ENCODE assay signal across 1 cellular context in the genomic region with DNA sequence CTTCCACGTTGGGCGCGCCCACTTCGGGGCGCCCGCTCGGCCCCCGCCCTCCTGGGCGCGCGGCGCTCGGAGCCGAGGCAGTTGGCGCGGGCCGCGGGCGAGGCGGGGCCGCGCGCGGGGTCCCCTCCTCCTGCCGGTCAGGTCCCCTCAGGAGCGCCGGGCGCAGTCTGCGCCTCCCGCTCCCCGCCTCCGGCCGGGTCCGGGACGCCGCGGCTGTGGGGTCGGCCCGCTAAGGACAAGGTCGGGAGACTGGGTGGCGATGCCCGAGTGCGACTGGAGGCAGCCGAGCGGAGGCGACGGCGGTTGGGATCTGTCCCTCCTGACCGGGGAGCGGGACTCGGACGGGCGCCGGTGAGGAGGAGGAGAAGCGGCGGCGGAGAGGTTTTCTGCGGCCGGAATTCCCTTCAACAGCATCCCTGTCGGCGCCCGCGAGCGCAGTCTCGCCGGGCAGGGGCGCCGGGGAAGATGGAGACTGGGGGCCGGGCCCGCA.
TF ChIP-seq lines count a peak whose summit lies in the region.

A gene with protein sequence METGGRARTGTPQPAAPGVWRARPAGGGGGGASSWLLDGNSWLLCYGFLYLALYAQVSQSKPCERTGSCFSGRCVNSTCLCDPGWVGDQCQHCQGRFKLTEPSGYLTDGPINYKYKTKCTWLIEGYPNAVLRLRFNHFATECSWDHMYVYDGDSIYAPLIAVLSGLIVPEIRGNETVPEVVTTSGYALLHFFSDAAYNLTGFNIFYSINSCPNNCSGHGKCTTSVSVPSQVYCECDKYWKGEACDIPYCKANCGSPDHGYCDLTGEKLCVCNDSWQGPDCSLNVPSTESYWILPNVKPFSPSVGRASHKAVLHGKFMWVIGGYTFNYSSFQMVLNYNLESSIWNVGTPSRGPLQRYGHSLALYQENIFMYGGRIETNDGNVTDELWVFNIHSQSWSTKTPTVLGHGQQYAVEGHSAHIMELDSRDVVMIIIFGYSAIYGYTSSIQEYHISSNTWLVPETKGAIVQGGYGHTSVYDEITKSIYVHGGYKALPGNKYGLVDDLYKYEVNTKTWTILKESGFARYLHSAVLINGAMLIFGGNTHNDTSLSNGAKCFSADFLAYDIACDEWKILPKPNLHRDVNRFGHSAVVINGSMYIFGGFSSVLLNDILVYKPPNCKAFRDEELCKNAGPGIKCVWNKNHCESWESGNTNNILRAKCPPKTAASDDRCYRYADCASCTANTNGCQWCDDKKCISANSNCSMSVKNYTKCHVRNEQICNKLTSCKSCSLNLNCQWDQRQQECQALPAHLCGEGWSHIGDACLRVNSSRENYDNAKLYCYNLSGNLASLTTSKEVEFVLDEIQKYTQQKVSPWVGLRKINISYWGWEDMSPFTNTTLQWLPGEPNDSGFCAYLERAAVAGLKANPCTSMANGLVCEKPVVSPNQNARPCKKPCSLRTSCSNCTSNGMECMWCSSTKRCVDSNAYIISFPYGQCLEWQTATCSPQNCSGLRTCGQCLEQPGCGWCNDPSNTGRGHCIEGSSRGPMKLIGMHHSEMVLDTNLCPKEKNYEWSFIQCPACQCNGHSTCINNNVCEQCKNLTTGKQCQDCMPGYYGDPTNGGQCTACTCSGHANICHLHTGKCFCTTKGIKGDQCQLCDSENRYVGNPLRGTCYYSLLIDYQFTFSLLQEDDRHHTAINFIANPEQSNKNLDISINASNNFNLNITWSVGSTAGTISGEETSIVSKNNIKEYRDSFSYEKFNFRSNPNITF (N-terminal part only) (plus strand): TSS at position 80 of the 490 bp plus-strand sequence. CDS start 386 bp downstream, at position 466.

TF ChIP-seq in HEK293, 187 proteins besides CTCF, POLR2A, EP300 and RAD21 (continued from another document):
- TF ChIP-seq, protein P1, sequence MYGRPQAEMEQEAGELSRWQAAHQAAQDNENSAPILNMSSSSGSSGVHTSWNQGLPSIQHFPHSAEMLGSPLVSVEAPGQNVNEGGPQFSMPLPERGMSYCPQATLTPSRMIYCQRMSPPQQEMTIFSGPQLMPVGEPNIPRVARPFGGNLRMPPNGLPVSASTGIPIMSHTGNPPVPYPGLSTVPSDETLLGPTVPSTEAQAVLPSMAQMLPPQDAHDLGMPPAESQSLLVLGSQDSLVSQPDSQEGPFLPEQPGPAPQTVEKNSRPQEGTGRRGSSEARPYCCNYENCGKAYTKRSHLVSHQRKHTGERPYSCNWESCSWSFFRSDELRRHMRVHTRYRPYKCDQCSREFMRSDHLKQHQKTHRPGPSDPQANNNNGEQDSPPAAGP (tag by site-specific recombination; IDR thresholded peaks at IDR 0.05): 0 out of 2 replicates have a peak, but pooled peaks have one; percentile 6
- TF ChIP-seq ZNF157 (tag by site-specific recombination; IDR thresholded peaks at IDR 0.05) (no peak), ZFP69B (tag by site-specific recombination; IDR thresholded peaks at IDR 0.05) (no peak), ZNF23 (tag by site-specific recombination; IDR thresholded peaks at IDR 0.05; ENCODE audit: borderline replicate concordance) (no peak), ZNF16 (tag by site-specific recombination; IDR thresholded peaks at IDR 0.05; ENCODE audit: low read depth) (no peak), SP7 (tag by site-specific recombination; IDR thresholded peaks at IDR 0.05) (0 out of 2 replicates have a peak, but pooled peaks have one; percentile 52), ZNF335 (tag by site-specific recombination; conservative IDR thresholded peaks at IDR 0.05) (peak; percentile 57), ZNF426 (tag by site-specific recombination; IDR thresholded peaks at IDR 0.05) (no peak), ZNF132 (tag by site-specific recombination; IDR thresholded peaks at IDR 0.05; ENCODE audit: borderline replicate concordance) (no peak), SALL2 (tag by site-specific recombination; IDR thresholded peaks at IDR 0.05; ENCODE audit: borderline replicate concordance) (no peak)
- TF ChIP-seq, protein P2, sequence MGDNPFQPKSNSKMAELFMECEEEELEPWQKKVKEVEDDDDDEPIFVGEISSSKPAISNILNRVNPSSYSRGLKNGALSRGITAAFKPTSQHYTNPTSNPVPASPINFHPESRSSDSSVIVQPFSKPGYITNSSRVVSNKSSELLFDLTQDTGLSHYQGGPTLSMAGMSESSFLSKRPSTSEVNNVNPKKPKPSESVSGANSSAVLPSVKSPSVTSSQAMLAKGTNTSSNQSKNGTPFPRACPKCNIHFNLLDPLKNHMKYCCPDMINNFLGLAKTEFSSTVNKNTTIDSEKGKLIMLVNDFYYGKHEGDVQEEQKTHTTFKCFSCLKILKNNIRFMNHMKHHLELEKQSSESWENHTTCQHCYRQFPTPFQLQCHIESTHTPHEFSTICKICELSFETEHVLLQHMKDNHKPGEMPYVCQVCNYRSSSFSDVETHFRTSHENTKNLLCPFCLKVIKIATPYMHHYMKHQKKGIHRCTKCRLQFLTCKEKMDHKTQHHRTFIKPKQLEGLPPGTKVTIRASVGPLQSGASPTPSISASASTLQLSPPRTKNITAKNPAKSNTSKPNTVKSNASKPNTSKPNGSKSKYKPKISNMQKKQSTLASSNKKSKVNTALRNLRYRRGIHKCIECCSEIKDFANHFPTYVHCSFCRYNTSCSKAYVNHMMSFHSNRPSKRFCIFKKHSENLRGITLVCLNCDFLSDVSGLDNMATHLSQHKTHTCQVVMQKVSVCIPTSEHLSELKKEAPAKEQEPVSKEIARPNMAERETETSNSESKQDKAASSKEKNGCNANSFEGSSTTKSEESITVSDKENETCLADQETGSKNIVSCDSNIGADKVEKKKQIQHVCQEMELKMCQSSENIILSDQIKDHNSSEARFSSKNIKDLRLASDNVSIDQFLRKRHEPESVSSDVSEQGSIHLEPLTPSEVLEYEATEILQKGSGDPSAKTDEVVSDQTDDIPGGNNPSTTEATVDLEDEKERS (tag by site-specific recombination; IDR thresholded peaks at IDR 0.05): no peak
- TF ChIP-seq, protein P3, sequence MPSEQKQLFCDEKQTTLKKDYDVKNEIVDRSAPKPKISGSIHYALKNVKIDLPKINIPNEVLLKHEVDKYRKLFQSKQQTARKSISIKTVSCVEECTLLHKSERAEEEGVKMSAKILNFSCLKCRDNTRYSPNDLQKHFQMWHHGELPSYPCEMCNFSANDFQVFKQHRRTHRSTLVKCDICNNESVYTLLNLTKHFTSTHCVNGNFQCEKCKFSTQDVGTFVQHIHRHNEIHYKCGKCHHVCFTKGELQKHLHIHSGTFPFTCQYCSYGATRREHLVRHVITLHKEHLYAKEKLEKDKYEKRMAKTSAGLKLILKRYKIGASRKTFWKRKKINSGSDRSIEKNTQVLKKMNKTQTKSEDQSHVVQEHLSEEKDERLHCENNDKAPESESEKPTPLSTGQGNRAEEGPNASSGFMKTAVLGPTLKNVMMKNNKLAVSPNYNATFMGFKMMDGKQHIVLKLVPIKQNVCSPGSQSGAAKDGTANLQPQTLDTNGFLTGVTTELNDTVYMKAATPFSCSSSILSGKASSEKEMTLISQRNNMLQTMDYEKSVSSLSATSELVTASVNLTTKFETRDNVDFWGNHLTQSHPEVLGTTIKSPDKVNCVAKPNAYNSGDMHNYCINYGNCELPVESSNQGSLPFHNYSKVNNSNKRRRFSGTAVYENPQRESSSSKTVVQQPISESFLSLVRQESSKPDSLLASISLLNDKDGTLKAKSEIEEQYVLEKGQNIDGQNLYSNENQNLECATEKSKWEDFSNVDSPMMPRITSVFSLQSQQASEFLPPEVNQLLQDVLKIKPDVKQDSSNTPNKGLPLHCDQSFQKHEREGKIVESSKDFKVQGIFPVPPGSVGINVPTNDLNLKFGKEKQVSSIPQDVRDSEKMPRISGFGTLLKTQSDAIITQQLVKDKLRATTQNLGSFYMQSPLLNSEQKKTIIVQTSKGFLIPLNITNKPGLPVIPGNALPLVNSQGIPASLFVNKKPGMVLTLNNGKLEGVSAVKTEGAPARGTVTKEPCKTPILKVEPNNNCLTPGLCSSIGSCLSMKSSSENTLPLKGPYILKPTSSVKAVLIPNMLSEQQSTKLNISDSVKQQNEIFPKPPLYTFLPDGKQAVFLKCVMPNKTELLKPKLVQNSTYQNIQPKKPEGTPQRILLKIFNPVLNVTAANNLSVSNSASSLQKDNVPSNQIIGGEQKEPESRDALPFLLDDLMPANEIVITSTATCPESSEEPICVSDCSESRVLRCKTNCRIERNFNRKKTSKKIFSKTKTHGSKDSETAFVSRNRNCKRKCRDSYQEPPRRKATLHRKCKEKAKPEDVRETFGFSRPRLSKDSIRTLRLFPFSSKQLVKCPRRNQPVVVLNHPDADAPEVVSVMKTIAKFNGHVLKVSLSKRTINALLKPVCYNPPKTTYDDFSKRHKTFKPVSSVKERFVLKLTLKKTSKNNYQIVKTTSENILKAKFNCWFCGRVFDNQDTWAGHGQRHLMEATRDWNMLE (tag by site-specific recombination; conservative IDR thresholded peaks at IDR 0.05; ENCODE audit: low read depth): no peak
- TF ChIP-seq, protein P4, sequence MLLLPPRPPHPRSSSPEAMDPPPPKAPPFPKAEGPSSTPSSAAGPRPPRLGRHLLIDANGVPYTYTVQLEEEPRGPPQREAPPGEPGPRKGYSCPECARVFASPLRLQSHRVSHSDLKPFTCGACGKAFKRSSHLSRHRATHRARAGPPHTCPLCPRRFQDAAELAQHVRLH (tag by site-specific recombination; IDR thresholded peaks at IDR 0.05): no peak
